In genomic region chr2:1867141-1867540, GRCh38 we compare ENCODE assay signal across 16 cellular contexts.
DNase-seq lines count a peak whose midpoint lies in the region; TF ChIP-seq lines count a peak whose summit lies in the region.
"Had no signal": no experiment of that assay in that cellular context is flagged by ENCODE, and none has a peak within 500 bp of the region (broad histone marks: within the 10 kb centered on the region; RNA-seq: fewer than 3 reads in every experiment).

No MANE protein-coding gene starts in this region.

- H3K27ac ChIP-seq in dorsolateral prefrontal cortex = peak overlapping the region in 56 of 59 donors; percentile 12 to 97 (median 90)
- H3K27ac ChIP-seq: KMS-11, SK-N-MC had no signal

- peak overlapping the region; percentile 11 for H3K4me2 ChIP-seq in Loucy (ENCODE audit: low read depth, low read length, poor library complexity, severe bottlenecking)
- H3K4me2 ChIP-seq: KMS-11 had no signal

- H3K4me3 ChIP-seq in Loucy (ENCODE audit: low read length, poor library complexity, severe bottlenecking) (no peak overlapping the region), dorsolateral prefrontal cortex (no peak overlapping the region)
- H3K4me3 ChIP-seq: SK-N-MC had no signal

- H3F3A ChIP-seq in Loucy (ENCODE audit: low read depth) = no peaks in the 10 kb centered on the region

- no peaks in the 10 kb centered on the region for H3K9me3 Mint-ChIP-seq in MCF 10A (ENCODE audit: unreplicated experiment)
- H3K9me3 Mint-ChIP-seq: CD8-positive, alpha-beta T cell; H9 had no signal

- H3K9ac ChIP-seq in Loucy (ENCODE audit: low read depth, low read length, poor library complexity, severe bottlenecking) = no peak overlapping the region
- H3K9ac ChIP-seq: KMS-11 had no signal

- H3K36me3 Mint-ChIP-seq in MCF 10A (ENCODE audit: insufficient read depth, unreplicated experiment) = no peaks in the 10 kb centered on the region
- H3K36me3 Mint-ChIP-seq: CD8-positive, alpha-beta T cell had no signal

- no peak overlapping the region for H3K27ac Mint-ChIP-seq in MCF 10A (ENCODE audit: low read depth, unreplicated experiment)
- H3K27ac Mint-ChIP-seq: B cell; CD8-positive, alpha-beta T cell; H9 had no signal

- TF ChIP-seq CTCF in Loucy (conservative IDR thresholded peaks at IDR 0.05; ENCODE audit: low read length) (no peak), dorsolateral prefrontal cortex (IDR thresholded peaks at IDR 0.05 in 54 of 56, conservative IDR thresholded peaks at IDR 0.05 in 2 of 56; ENCODE audit: low read depth in 1 of 56, partially characterized antibody in 56 of 56) (no peak), MCF 10A (IDR thresholded peaks at IDR 0.05; ENCODE audit: unreplicated experiment) (no peak)

- intact Hi-C loops in dorsolateral prefrontal cortex (cut with DNase I) (no loop called here), MCF 10A (cut with micrococcal nuclease) (no loop called here)

- no peaks in the 10 kb centered on the region for H3K9me2 ChIP-seq in Loucy (replicated peaks; ENCODE audit: low read depth, low read length)

- H3K9me3 ChIP-seq in Loucy (ENCODE audit: insufficient read depth, low read depth, low read length) = no peaks in the 10 kb centered on the region

- no peaks in the 10 kb centered on the region for H3K79me2 ChIP-seq in Loucy (ENCODE audit: insufficient read depth, low read length)

- no TSS peak for BruUV-seq in MCF 10A (replicated peaks; lab: Mats Ljungman, UMichigan)

- no peaks in the 10 kb centered on the region for H3K36me3 ChIP-seq in Loucy (ENCODE audit: insufficient read depth, low read length)

- POLR2A ChIA-PET in MCF 10A (lab: Yijun Ruan, JAX) = no interaction called here

- H3K4me1 Mint-ChIP-seq in MCF 10A (ENCODE audit: insufficient read depth, unreplicated experiment) = peaks cover 19% of the 10 kb centered on the region

- CTCF ChIA-PET in MCF 10A (lab: Yijun Ruan, JAX) = no interaction called here

- no peaks in the 10 kb centered on the region for H3K27me3 ChIP-seq in Loucy (ENCODE audit: insufficient read depth, low read length, poor library complexity, severe bottlenecking)
- H3K27me3 ChIP-seq in dorsolateral prefrontal cortex = peaks cover 0 to 42% (median 0%) of the 10 kb centered on the region in 45 donors

- peaks cover 58% of the 10 kb centered on the region for H3K27me3 Mint-ChIP-seq in MCF 10A (ENCODE audit: insufficient read depth, unreplicated experiment)

- no peak overlapping the region for H3K4me3 Mint-ChIP-seq in MCF 10A (ENCODE audit: unreplicated experiment)
- H3K4me3 Mint-ChIP-seq: B cell; CD8-positive, alpha-beta T cell had no signal

- H2AFZ ChIP-seq in Loucy (ENCODE audit: low read length) = peak overlapping the region; percentile 33; the same call in 1 of the 2 replicates

- H3K4me1 ChIP-seq in Loucy (ENCODE audit: insufficient read depth, low read length, poor library complexity, severe bottlenecking) = peaks cover 9% of the 10 kb centered on the region

- no peaks in the 10 kb centered on the region for H4K20me1 ChIP-seq in Loucy (ENCODE audit: insufficient read depth, low read length, poor library complexity, severe bottlenecking)

- DNase-seq in NCI-H524 (lab: John Stamatoyannopoulos, UW) (peak; percentile 86 to 96), dorsolateral prefrontal cortex (no peak), retina (peak; percentile 13), amygdala (lab: John Stamatoyannopoulos, UW) (no peak), MCF 10A (ENCODE audit: unreplicated experiment) (no peak)
- DNase-seq in activated naive CD4-positive, alpha-beta T cell treated with Interleukin-2 at 50 U/mL for 16 hours = no peak
- DNase-seq: CD8-positive, alpha-beta T cell; EL; H9; MM.1S; NCI-H1105 treated with DMSO at 0.1 percent for 48 hours; NCI-H187 treated with DMSO at 0.1 percent for 48 hours had no signal

Comparison
In these comparisons a context has a peak if more than half of its experiments do, and no peak if none do; other contexts are left out.
1. DNase-seq: peak in NCI-H524 (2 of 2) and retina (single experiment); none in dorsolateral prefrontal cortex (0 of 10), activated naive CD4-positive, alpha-beta T cell treated with Interleukin-2 at 50 U/mL for 16 hours (single experiment), amygdala (0 of 56) and MCF 10A (single experiment).